ENCODE assay signal across 17 cellular contexts in genomic region chr2:218028562-218029348, GRCh38. TPM values are rescaled to one million over a fixed set of nuclear protein-coding genes. Genes with fewer than 3 reads are reported as not detected.
DNase-seq lines count a peak whose midpoint lies in the region; ATAC-seq, FAIRE-seq and TF ChIP-seq lines count a peak whose summit lies in the region.
"Had no signal": no experiment of that assay in that cellular context is flagged by ENCODE, and none has a peak within 500 bp of the region (broad histone marks: within the 10 kb centered on the region; RNA-seq: fewer than 3 reads in every experiment).

No MANE protein-coding gene starts in this region.

- TF ChIP-seq CTCF in keratinocyte (optimal IDR thresholded peaks at IDR 0.05 in 1 of 3, IDR thresholded peaks at IDR 0.05 in 1 of 3, conservative IDR thresholded peaks at IDR 0.05 in 1 of 3; ENCODE audit: extremely low read depth in 1 of 3, insufficient read depth in 2 of 3, low read length in 3 of 3), result no peak
- TF ChIP-seq CTCF in suprapubic skin (IDR thresholded peaks at IDR 0.05), result no peak

- H3K27ac ChIP-seq in keratinocyte (ENCODE audit: control insufficient read depth, insufficient read depth, low read length), result no peak overlapping the region
- no peak overlapping the region for H3K27ac ChIP-seq in suprapubic skin
- H3K27ac ChIP-seq: cardiac muscle cell, foreskin keratinocyte, right lobe of liver, upper lobe of left lung had no signal

- H3K9me3 Mint-ChIP-seq in activated T-cell treated with anti-CD3 and anti-CD28 coated beads, Interleukin-2, amount 50 U/mL, for 24 hours, result no peaks in the 10 kb centered on the region
- H3K9me3 Mint-ChIP-seq in activated T-cell treated with anti-CD3 and anti-CD28 coated beads, Interleukin-2, amount 50 U/mL, for 4 hours, result no peaks in the 10 kb centered on the region
- no peaks in the 10 kb centered on the region for H3K9me3 Mint-ChIP-seq in activated CD8-positive, alpha-beta memory T cell treated with anti-CD3 and anti-CD28 coated beads, Interleukin-2, amount 10 ng/mL, durations not matched to agents 7 days and 5 days (ENCODE audit: low read depth)
- H3K9me3 Mint-ChIP-seq: activated B cell treated with CpG ODN at 0.5 μM for 24 hours; CD8-positive, alpha-beta memory T cell had no signal

- peaks cover 12% of the 10 kb centered on the region for H3K27me3 ChIP-seq in keratinocyte (ENCODE audit: control insufficient read depth, extremely low read depth, insufficient read depth, low read length)
- H3K27me3 ChIP-seq in suprapubic skin, result peaks cover 2% of the 10 kb centered on the region
- H3K27me3 ChIP-seq: right lobe of liver, upper lobe of left lung had no signal

- no peaks in the 10 kb centered on the region for H3K27me3 Mint-ChIP-seq in activated T-cell treated with anti-CD3 and anti-CD28 coated beads, Interleukin-2, amount 50 U/mL, for 24 hours
- H3K27me3 Mint-ChIP-seq in activated T-cell treated with anti-CD3 and anti-CD28 coated beads, Interleukin-2, amount 50 U/mL, for 4 hours (ENCODE audit: low read depth), result no peaks in the 10 kb centered on the region
- H3K27me3 Mint-ChIP-seq in activated CD8-positive, alpha-beta memory T cell treated with anti-CD3 and anti-CD28 coated beads, Interleukin-2, amount 10 ng/mL, durations not matched to agents 7 days and 5 days, result no peaks in the 10 kb centered on the region
- H3K27me3 Mint-ChIP-seq: activated B cell treated with CpG ODN at 0.5 μM for 24 hours; CD8-positive, alpha-beta memory T cell had no signal

- no peaks in the 10 kb centered on the region for H3K9me1 ChIP-seq in keratinocyte (ENCODE audit: control insufficient read depth, extremely low read depth, insufficient read depth, low read length)

- no peaks in the 10 kb centered on the region for H4K20me1 ChIP-seq in keratinocyte (ENCODE audit: control insufficient read depth, extremely low read depth, insufficient read depth, low read length)

- H3K9me3 ChIP-seq in keratinocyte (ENCODE audit: control insufficient read depth, low read depth, low read length) (no peaks in the 10 kb centered on the region), suprapubic skin (no peaks in the 10 kb centered on the region)
- H3K9me3 ChIP-seq: right lobe of liver, upper lobe of left lung had no signal

- WGBS in suprapubic skin, result 56% methylated on average over 6 of the region's 6 CpGs

- no peak for TF ChIP-seq EP300 in suprapubic skin (IDR thresholded peaks at IDR 0.05)

- no peak for ATAC-seq in activated T-cell treated with anti-CD3 and anti-CD28 coated beads, Interleukin-2, amount 50 U/mL, for 4 hours
- ATAC-seq in activated CD8-positive, alpha-beta memory T cell treated with anti-CD3 and anti-CD28 coated beads, Interleukin-2, amount 10 ng/mL, durations not matched to agents 7 days and 5 days, result no peak
- ATAC-seq: foreskin keratinocyte, right lobe of liver had no signal

- FAIRE-seq in keratinocyte (lab: Jason Lieb, UNC), result peak; percentile 94
- no peak for FAIRE-seq in RCC 7860 (lab: Jason Lieb, UNC)
- FAIRE-seq: H54 had no signal

- H3K4me1 ChIP-seq in keratinocyte (ENCODE audit: control insufficient read depth, extremely low read depth, insufficient read depth, low read length), result peaks cover 37% of the 10 kb centered on the region
- peaks cover 72% of the 10 kb centered on the region for H3K4me1 ChIP-seq in suprapubic skin
- H3K4me1 ChIP-seq: right lobe of liver had no signal

- H3K9ac ChIP-seq in keratinocyte (ENCODE audit: control insufficient read depth, extremely low read depth, insufficient read depth, low read length), result no peak overlapping the region

- no peaks in the 10 kb centered on the region for H3K36me3 Mint-ChIP-seq in activated T-cell treated with anti-CD3 and anti-CD28 coated beads, Interleukin-2, amount 50 U/mL, for 24 hours (ENCODE audit: low read depth)
- no peaks in the 10 kb centered on the region for H3K36me3 Mint-ChIP-seq in activated T-cell treated with anti-CD3 and anti-CD28 coated beads, Interleukin-2, amount 50 U/mL, for 4 hours (ENCODE audit: insufficient read depth)
- H3K36me3 Mint-ChIP-seq in activated CD8-positive, alpha-beta memory T cell treated with anti-CD3 and anti-CD28 coated beads, Interleukin-2, amount 10 ng/mL, durations not matched to agents 7 days and 5 days, result no peaks in the 10 kb centered on the region
- H3K36me3 Mint-ChIP-seq: CD8-positive, alpha-beta memory T cell had no signal

- H2AFZ ChIP-seq in keratinocyte (ENCODE audit: control insufficient read depth, low read length), result no peak overlapping the region

- H3K4me1 Mint-ChIP-seq in activated T-cell treated with anti-CD3 and anti-CD28 coated beads, Interleukin-2, amount 50 U/mL, for 24 hours (ENCODE audit: low read depth), result no peaks in the 10 kb centered on the region
- no peaks in the 10 kb centered on the region for H3K4me1 Mint-ChIP-seq in activated T-cell treated with anti-CD3 and anti-CD28 coated beads, Interleukin-2, amount 50 U/mL, for 4 hours (ENCODE audit: low read depth)
- no peaks in the 10 kb centered on the region for H3K4me1 Mint-ChIP-seq in activated CD8-positive, alpha-beta memory T cell treated with anti-CD3 and anti-CD28 coated beads, Interleukin-2, amount 10 ng/mL, durations not matched to agents 7 days and 5 days
- H3K4me1 Mint-ChIP-seq: activated B cell treated with CpG ODN at 0.5 μM for 24 hours; CD8-positive, alpha-beta memory T cell had no signal

- H3K4me3 ChIP-seq in keratinocyte (ENCODE audit: control insufficient read depth in 2 of 3, extremely low read depth in 1 of 3, insufficient read depth in 2 of 3, low read depth in 1 of 3, low read length in 3 of 3) (no peak overlapping the region), suprapubic skin (no peak overlapping the region)
- H3K4me3 ChIP-seq: cardiac muscle cell, right lobe of liver, upper lobe of left lung had no signal

- dilution Hi-C loops in keratinocyte (cut with MboI; ENCODE audit: extremely low pct_ligation_motif_present, low sequenced_read_pairs), result no loop called here

- H3K4me3 Mint-ChIP-seq in activated T-cell treated with anti-CD3 and anti-CD28 coated beads, Interleukin-2, amount 50 U/mL, for 24 hours, result no peak overlapping the region
- H3K4me3 Mint-ChIP-seq in activated T-cell treated with anti-CD3 and anti-CD28 coated beads, Interleukin-2, amount 50 U/mL, for 4 hours, result no peak overlapping the region
- no peak overlapping the region for H3K4me3 Mint-ChIP-seq in activated CD8-positive, alpha-beta memory T cell treated with anti-CD3 and anti-CD28 coated beads, Interleukin-2, amount 10 ng/mL, durations not matched to agents 7 days and 5 days
- H3K4me3 Mint-ChIP-seq: activated B cell treated with CpG ODN at 0.5 μM for 24 hours; CD8-positive, alpha-beta memory T cell had no signal

- no peaks in the 10 kb centered on the region for H3K79me2 ChIP-seq in keratinocyte (ENCODE audit: control insufficient read depth, insufficient read depth, low read length)

- CTCF ChIA-PET in activated CD8-positive, alpha-beta memory T cell treated with anti-CD3 and anti-CD28 coated beads, Interleukin-2, amount 10 ng/mL, durations not matched to agents 7 days and 5 days (lab: Charles Lee), result interaction anchor here (1.0 to 1.7 kb wide), 2 partner anchors 8 to 243 kb away, joined by 4 to 6 read pairs; no protein-coding TSS in a partner anchor

- no peak for TF ChIP-seq POLR2A in suprapubic skin (IDR thresholded peaks at IDR 0.05)

- H3K27ac Mint-ChIP-seq in activated T-cell treated with anti-CD3 and anti-CD28 coated beads, Interleukin-2, amount 50 U/mL, for 24 hours, result no peak overlapping the region
- no peak overlapping the region for H3K27ac Mint-ChIP-seq in activated CD8-positive, alpha-beta memory T cell treated with anti-CD3 and anti-CD28 coated beads, Interleukin-2, amount 10 ng/mL, durations not matched to agents 7 days and 5 days
- H3K27ac Mint-ChIP-seq: activated B cell treated with CpG ODN at 0.5 μM for 24 hours; CD8-positive, alpha-beta memory T cell had no signal

- H3K4me2 ChIP-seq in keratinocyte (ENCODE audit: control insufficient read depth, extremely low read depth, insufficient read depth, low read depth, low read length), result peak overlapping the region; percentile 67

- DNase-seq in activated T-cell treated with anti-CD3 and anti-CD28 coated beads, Interleukin-2, amount 50 U/mL, for 24 hours, result peak; percentile 19
- no peak for DNase-seq in activated T-cell treated with anti-CD3 and anti-CD28 coated beads, Interleukin-2, amount 50 U/mL, for 4 hours
- DNase-seq in activated CD8-positive, alpha-beta memory T cell treated with anti-CD3 and anti-CD28 coated beads, Interleukin-2, amount 10 ng/mL, durations not matched to agents 7 days and 5 days, result peak; percentile 34
- DNase-seq in keratinocyte (ENCODE audit: low read depth, low spot score) (no peak), suprapubic skin (ENCODE audit: low spot score in 2 of 2) (peak; percentile 56 to 62), DMS79 treated with DMSO at 0.1 percent for 48 hours (lab: John Stamatoyannopoulos, UW) (no peak), RCC 7860 (ENCODE audit: low spot score) (no peak), NCI-H510A treated with DMSO at 0.1 percent for 48 hours (lab: John Stamatoyannopoulos, UW) (no peak)
- DNase-seq: activated B cell treated with CpG ODN at 0.5 μM for 24 hours, foreskin keratinocyte, MM.1S, right lobe of liver had no signal

- H3K36me3 ChIP-seq in keratinocyte (ENCODE audit: control insufficient read depth in 2 of 2, extremely low read depth in 1 of 2, insufficient read depth in 2 of 2, low read length in 2 of 2) (no peaks in the 10 kb centered on the region), suprapubic skin (no peaks in the 10 kb centered on the region)
- H3K36me3 ChIP-seq: cardiac muscle cell, right lobe of liver, upper lobe of left lung had no signal

RNA-seq across cellular contexts. Expression of gene TNS1, which starts 26.0 kb away (rescaled TPM):
- 1 to 10 TPM in 1 of 3 donors, under 1 TPM in 2; 0.50 to 1.2 (median 0.54) TPM for total RNA-seq in activated T-cell treated with anti-CD3 and anti-CD28 coated beads, Interleukin-2, amount 50 U/mL, for 4 hours
- total RNA-seq in activated CD8-positive, alpha-beta memory T cell treated with anti-CD3 and anti-CD28 coated beads, Interleukin-2, amount 10 ng/mL, durations not matched to agents 7 days and 5 days, result 1 to 10 TPM; 1.4 to 4.4 TPM
- 1.7 to 2.9 TPM (median 2.5 TPM) in 3 replicates for polyA plus RNA-seq in keratinocyte
- polyA plus RNA-seq in keratinocyte (2011; ENCODE audit: low read depth), result 0.54 TPM
- polyA plus RNA-seq in keratinocyte (2011; cell fraction: cytosol; rRNA removed), result 1.1 and 1.4 TPM in 2 replicates
- 13.6 and 14.6 TPM in 2 replicates for polyA plus RNA-seq in keratinocyte (2011; cell fraction: nucleus; rRNA removed)
- 1.4 and 5.7 TPM in 2 replicates for polyA plus RNA-seq in keratinocyte (2012; ENCODE audit: low replicate concordance)
- polyA minus RNA-seq in keratinocyte, result 9.7 to 35.0 TPM (median 17.2 TPM) in 3 replicates
- polyA minus RNA-seq in keratinocyte (2011; cell fraction: cytosol; rRNA and poly(A)+ RNA removed), result 3.8 TPM
- 13.3 and 20.4 TPM in 2 replicates for polyA minus RNA-seq in keratinocyte (2011; cell fraction: nucleus; rRNA and poly(A)+ RNA removed)
- total RNA-seq in suprapubic skin, result 100 to 1,000 TPM in 2 of 4 donors, 10 to 100 TPM in 2; 64.1 to 145 (median 99.5) TPM
- polyA plus RNA-seq: CD8-positive, alpha-beta memory T cell had no signal

RNA-seq across cellular contexts. Expression of gene RUFY4, which starts 40.3 kb away (rescaled TPM):
- under 1 TPM in 2 of 3 donors, not detected in 1; 0.16 to 0.38 TPM for total RNA-seq in activated T-cell treated with anti-CD3 and anti-CD28 coated beads, Interleukin-2, amount 50 U/mL, for 4 hours
- total RNA-seq in activated CD8-positive, alpha-beta memory T cell treated with anti-CD3 and anti-CD28 coated beads, Interleukin-2, amount 10 ng/mL, durations not matched to agents 7 days and 5 days, result 1 to 10 TPM; 1.4 to 5.1 TPM
- not detected in 3 replicates for polyA plus RNA-seq in keratinocyte
- polyA plus RNA-seq in keratinocyte (2011; ENCODE audit: low read depth), result not detected
- polyA plus RNA-seq in keratinocyte (2011; cell fraction: cytosol; rRNA removed), result not detected in 2 replicates
- not detected in 2 replicates for polyA plus RNA-seq in keratinocyte (2011; cell fraction: nucleus; rRNA removed)
- polyA plus RNA-seq in keratinocyte (2012; ENCODE audit: low replicate concordance), result not detected in 2 replicates
- not detected in 3 replicates for polyA minus RNA-seq in keratinocyte
- polyA minus RNA-seq in keratinocyte (2011; cell fraction: cytosol; rRNA and poly(A)+ RNA removed), result not detected
- polyA minus RNA-seq in keratinocyte (2011; cell fraction: nucleus; rRNA and poly(A)+ RNA removed), result not detected in 2 replicates
- total RNA-seq in suprapubic skin, result not detected
- total RNA-seq: cardiac muscle cell; CD8-positive, alpha-beta memory T cell; foreskin keratinocyte had no signal
- polyA plus RNA-seq: cardiac muscle cell; CD8-positive, alpha-beta memory T cell; foreskin keratinocyte; neural cell had no signal

Comparison
In these comparisons a context has a peak if more than half of its experiments do, and no peak if none do; other contexts are left out.
1. DNase-seq: peak in activated T-cell treated with anti-CD3 and anti-CD28 coated beads, Interleukin-2, amount 50 U/mL, for 24 hours (single experiment), activated CD8-positive, alpha-beta memory T cell treated with anti-CD3 and anti-CD28 coated beads, Interleukin-2, amount 10 ng/mL, durations not matched to agents 7 days and 5 days (single experiment) and suprapubic skin (2 of 2); none in activated T-cell treated with anti-CD3 and anti-CD28 coated beads, Interleukin-2, amount 50 U/mL, for 4 hours (single experiment), keratinocyte (single experiment), DMS79 treated with DMSO at 0.1 percent for 48 hours (single experiment), RCC 7860 (single experiment) and NCI-H510A treated with DMSO at 0.1 percent for 48 hours (single experiment).
2. RNA of gene TNS1, which starts 26.0 kb away (total RNA-seq): 64.1 to 145 TPM in suprapubic skin; 1.4 to 4.4 TPM in activated CD8-positive, alpha-beta memory T cell treated with anti-CD3 and anti-CD28 coated beads, Interleukin-2, amount 10 ng/mL, durations not matched to agents 7 days and 5 days and 0.50 to 1.2 TPM in activated T-cell treated with anti-CD3 and anti-CD28 coated beads, Interleukin-2, amount 50 U/mL, for 4 hours; every median in the first group is over 10 times any median in the second.